In genomic region chr5:142654578-142655042, GRCh38 we compare ENCODE assay signal across 17 cellular contexts. TPM values are rescaled to one million over a fixed set of nuclear protein-coding genes. Genes with fewer than 3 reads are reported as not detected.
DNase-seq lines count a peak whose midpoint lies in the region; ATAC-seq, FAIRE-seq and TF ChIP-seq lines count a peak whose summit lies in the region.
"Had no signal": no experiment of that assay in that cellular context is flagged by ENCODE, and none has a peak within 500 bp of the region (broad histone marks: within the 10 kb centered on the region; RNA-seq: fewer than 3 reads in every experiment).

No MANE protein-coding gene starts in this region.

- ATAC-seq in sciatic nerve (peak; percentile 63), left lobe of liver (no peak), HG02870 (IDR thresholded peaks at IDR 0.05; ENCODE audit: unreplicated experiment) (no peak)
- ATAC-seq: activated naive CD8-positive, alpha-beta T cell treated with anti-CD3 and anti-CD28 coated beads, Interleukin-2, amount 50 U/mL, for 24 hours; foreskin keratinocyte; stimulated activated memory B cell treated with anti-CD40 and anti-IgM and Interleukin-4, amounts not matched to agents 10 μg/mL and 1 μg/mL and 100 μg/mL, for 72 hours had no signal

- TF ChIP-seq CTCF in WI38 (IDR thresholded peaks at IDR 0.05; ENCODE audit: low read depth, low read length) (0 out of 2 replicates have a peak, but pooled peaks have one; percentile 9), fibroblast of pulmonary artery (IDR thresholded peaks at IDR 0.05; ENCODE audit: low read length, missing control alignments) (peak; percentile 4)

- no peak for FAIRE-seq in GM12891 (lab: Jason Lieb, UNC)
- FAIRE-seq: kidney had no signal

- DNase-seq in G401 (ENCODE audit: low spot score) (peak; percentile 67), fibroblast of pulmonary artery (ENCODE audit: low read depth) (no peak), sciatic nerve (ENCODE audit: low spot score) (no peak), left lobe of liver (ENCODE audit: low spot score) (no peak), germinal center (ENCODE audit: low spot score) (no peak), GM12891 (ENCODE audit: insufficient read length, low spot score) (no peak)
- DNase-seq: activated CD4-positive, alpha-beta T cell treated with anti-CD3 and anti-CD28 coated beads for 48 hours; activated naive CD8-positive, alpha-beta T cell treated with anti-CD3 and anti-CD28 coated beads, Interleukin-2, amount 50 U/mL, for 24 hours; activated T-cell treated with anti-CD3 and anti-CD28 coated beads, Interleukin-2, amount 50 U/mL, for 24 hours; CD4-positive, alpha-beta T cell; foreskin keratinocyte; kidney; stimulated activated CD4-positive, alpha-beta T cell treated with anti-CD3 and anti-CD28 coated beads, Interleukin-4, amount 100 ng/mL, for 4 hours had no signal

- H3K4me3 ChIP-seq in WI38 (ENCODE audit: low read depth, low read length) (no peak overlapping the region), fibroblast of pulmonary artery (replicated peaks; ENCODE audit: low read depth, low read length) (no peak overlapping the region)

- intact Hi-C loops in sciatic nerve (cut with DNase I) = loop anchor here (5.0 kb wide), 1 partner anchor 43 kb away; no protein-coding TSS in a partner anchor

- no peak for TF ChIP-seq POLR2A in GM12891 (IDR thresholded peaks at IDR 0.05; ENCODE audit: low read depth, low read length)

- in situ Hi-C loops in G401 (cut with HindIII; ENCODE audit: low sequenced_read_pairs) = no loop called here

TF ChIP-seq in GM12891, 5 proteins besides CTCF, POLR2A, EP300 and RAD21:
- TF ChIP-seq PAX5 (IDR thresholded peaks at IDR 0.05; ENCODE audit: insufficient read depth, low read length, severe bottlenecking) = no peak
- TF ChIP-seq TAF1 (IDR thresholded peaks at IDR 0.05; ENCODE audit: low read depth, low read length) = no peak
- no peak for TF ChIP-seq SPI1 (IDR thresholded peaks at IDR 0.05; ENCODE audit: low read depth, low read length)
- TF ChIP-seq POU2F2 (IDR thresholded peaks at IDR 0.05; ENCODE audit: low read depth, low read length) = no peak
- no peak for TF ChIP-seq POLR2AphosphoS5 (IDR thresholded peaks at IDR 0.05; ENCODE audit: low read depth, low read length)

RNA-seq across cellular contexts. Expression of gene FGF1, which starts 31.3 kb away (rescaled TPM):
- 0.03 TPM in 1 of 2 replicates, not detected in the other for total RNA-seq in G401 (2014; rRNA removed; shearing (Covaris generic))
- total RNA-seq in sciatic nerve = 316 TPM
- 0.25 TPM for total RNA-seq in left lobe of liver
- not detected for polyA plus RNA-seq in GM12891 (2012; ENCODE audit: low read depth, missing spikeins)
- total RNA-seq: CD4-positive, alpha-beta T cell; T-helper 1 cell treated with Interleukin-12 subunit alpha and Interleukin-12 subunit beta and Interleukin-4 antibody, amounts not matched to agents 30 ng/mL and 1 ng/mL, for 36 hours had no signal

Comparison
In these comparisons a context has a peak if more than half of its experiments do, and no peak if none do; other contexts are left out.
1. RNA of gene FGF1, which starts 31.3 kb away (total RNA-seq): 316 TPM in sciatic nerve (single experiment); 0.25 TPM in left lobe of liver (single experiment) and 0.03 TPM in G401; every median in the first group is over 100 times any median in the second.